27 cellular contexts compared by ENCODE assay signal in the genomic region with DNA sequence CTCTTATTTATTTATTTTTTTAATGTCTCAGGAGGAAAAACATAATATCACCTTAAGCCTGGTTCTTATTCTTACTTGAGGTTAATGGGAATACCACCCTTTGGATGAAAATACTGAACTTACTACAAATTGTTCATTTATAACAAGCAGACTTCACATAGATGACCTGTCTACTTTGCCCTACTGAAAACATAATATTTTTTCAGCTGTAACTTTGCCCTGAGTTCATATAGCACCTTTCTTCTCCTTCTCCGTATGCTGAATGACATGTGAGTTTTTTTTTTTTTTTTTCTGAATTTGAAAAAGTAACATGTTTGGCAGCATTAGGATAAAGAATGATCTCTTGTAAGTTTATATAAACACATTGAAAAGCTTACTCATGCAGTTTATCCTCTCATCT.
"Had no signal": no experiment of that assay in that cellular context is flagged by ENCODE, and none has a peak within 500 bp of the region (broad histone marks: within the 10 kb centered on the region; RNA-seq: fewer than 3 reads in every experiment).

No MANE protein-coding gene starts in this region.

- H3K4me3 Mint-ChIP-seq: activated B cell treated with CpG ODN at 0.5 μM for 24 hours; activated CD8-positive, alpha-beta T cell treated with anti-CD3 and anti-CD28 coated beads for 36 hours; activated naive CD4-positive, alpha-beta T cell treated with anti-CD3 and anti-CD28 coated beads, Interleukin-2, amount 50 U/mL, for 24 hours; activated naive CD8-positive, alpha-beta T cell treated with anti-CD3 and anti-CD28 coated beads, Interleukin-2, amount 50 U/mL, for 24 hours; activated T-cell treated with anti-CD3 and anti-CD28 coated beads, Interleukin-2, amount 50 U/mL, for 4 hours; dendritic cell treated with granulocyte-macrophage colony-stimulating factor and Interleukin-4, amounts not matched to agents 40 ng/mL and 50 ng/mL, for 4 days; nephron; stimulated activated effector memory CD8-positive, alpha-beta T cell treated with anti-CD3 and anti-CD28 coated beads, Interleukin-12 subunit alpha, Interleukin-12 subunit beta, amount 100 ng/mL, for 72 hours; stimulated activated naive CD8-positive, alpha-beta T cell treated with anti-CD3 and anti-CD28 coated beads, Interleukin-15, Interleukin-2, amounts not matched to agents 100 ng/mL and 50 ng/mL, for 24 hours; T-helper 2 cell treated with Interferon-gamma antibody and Interleukin-4, amounts not matched to agents 5 μg/mL and 100 μg/mL, for 36 hours had no signal

- H3K9me3 Mint-ChIP-seq: activated B cell treated with CpG ODN at 0.5 μM for 24 hours; activated CD8-positive, alpha-beta T cell treated with anti-CD3 and anti-CD28 coated beads for 36 hours; activated naive CD4-positive, alpha-beta T cell treated with anti-CD3 and anti-CD28 coated beads, Interleukin-2, amount 50 U/mL, for 24 hours; activated T-cell treated with anti-CD3 and anti-CD28 coated beads, Interleukin-2, amount 50 U/mL, for 4 hours; activated T-helper 2 cell treated with anti-CD3 and anti-CD28 coated beads, Interferon-gamma antibody, Interleukin-2, Interleukin-4, amounts not matched to agents 10 μg/mL and 5 μg/mL and 100 μg/mL, durations not matched to agents 14 hours and 24 hours and 36 hours; dendritic cell treated with granulocyte-macrophage colony-stimulating factor and Interleukin-4, amounts not matched to agents 40 ng/mL and 50 ng/mL, for 4 days; nephron; stimulated activated effector memory CD8-positive, alpha-beta T cell treated with anti-CD3 and anti-CD28 coated beads, Interleukin-12 subunit alpha, Interleukin-12 subunit beta, amount 100 ng/mL, for 72 hours; stimulated activated naive CD8-positive, alpha-beta T cell treated with anti-CD3 and anti-CD28 coated beads, Interleukin-15, Interleukin-2, amounts not matched to agents 100 ng/mL and 50 ng/mL, for 24 hours; T-helper 2 cell treated with Interferon-gamma antibody and Interleukin-4, amounts not matched to agents 5 μg/mL and 100 μg/mL, for 36 hours had no signal

- H3K4me1 ChIP-seq: left lung, prostate gland, upper lobe of right lung had no signal

- ATAC-seq: activated CD8-positive, alpha-beta T cell treated with anti-CD3 and anti-CD28 coated beads for 36 hours; activated naive CD8-positive, alpha-beta T cell treated with anti-CD3 and anti-CD28 coated beads, Interleukin-2, amount 50 U/mL, for 24 hours; activated T-cell treated with anti-CD3 and anti-CD28 coated beads, Interleukin-2, amount 50 U/mL, for 4 hours; left lung; sciatic nerve; stimulated activated effector memory CD8-positive, alpha-beta T cell treated with anti-CD3 and anti-CD28 coated beads, Interleukin-12 subunit alpha, Interleukin-12 subunit beta, amount 100 ng/mL, for 72 hours; upper lobe of right lung had no signal

- H3K36me3 ChIP-seq: brain microvascular endothelial cell, left lung, ovary, prostate gland, upper lobe of right lung had no signal

- H3K27ac Mint-ChIP-seq: activated B cell treated with CpG ODN at 0.5 μM for 24 hours; activated CD8-positive, alpha-beta T cell treated with anti-CD3 and anti-CD28 coated beads for 36 hours; activated naive CD4-positive, alpha-beta T cell treated with anti-CD3 and anti-CD28 coated beads, Interleukin-2, amount 50 U/mL, for 24 hours; activated naive CD8-positive, alpha-beta T cell treated with anti-CD3 and anti-CD28 coated beads, Interleukin-2, amount 50 U/mL, for 24 hours; activated T-helper 2 cell treated with anti-CD3 and anti-CD28 coated beads, Interferon-gamma antibody, Interleukin-2, Interleukin-4, amounts not matched to agents 10 μg/mL and 5 μg/mL and 100 μg/mL, durations not matched to agents 14 hours and 24 hours and 36 hours; dendritic cell treated with granulocyte-macrophage colony-stimulating factor and Interleukin-4, amounts not matched to agents 40 ng/mL and 50 ng/mL, for 4 days; stimulated activated effector memory CD8-positive, alpha-beta T cell treated with anti-CD3 and anti-CD28 coated beads, Interleukin-12 subunit alpha, Interleukin-12 subunit beta, amount 100 ng/mL, for 72 hours; stimulated activated naive CD8-positive, alpha-beta T cell treated with anti-CD3 and anti-CD28 coated beads, Interleukin-15, Interleukin-2, amounts not matched to agents 100 ng/mL and 50 ng/mL, for 24 hours; T-helper 2 cell treated with Interferon-gamma antibody and Interleukin-4, amounts not matched to agents 5 μg/mL and 100 μg/mL, for 36 hours had no signal

- H3K27me3 Mint-ChIP-seq: activated B cell treated with CpG ODN at 0.5 μM for 24 hours; activated CD8-positive, alpha-beta T cell treated with anti-CD3 and anti-CD28 coated beads for 36 hours; activated naive CD4-positive, alpha-beta T cell treated with anti-CD3 and anti-CD28 coated beads, Interleukin-2, amount 50 U/mL, for 24 hours; activated naive CD8-positive, alpha-beta T cell treated with anti-CD3 and anti-CD28 coated beads, Interleukin-2, amount 50 U/mL, for 24 hours; dendritic cell treated with granulocyte-macrophage colony-stimulating factor and Interleukin-4, amounts not matched to agents 40 ng/mL and 50 ng/mL, for 4 days; stimulated activated naive CD8-positive, alpha-beta T cell treated with anti-CD3 and anti-CD28 coated beads, Interleukin-15, Interleukin-2, amounts not matched to agents 100 ng/mL and 50 ng/mL, for 24 hours had no signal

- H3K27ac ChIP-seq: brain microvascular endothelial cell, epithelial cell of prostate, left lung, ovary, prostate gland, skin epidermis, upper lobe of right lung had no signal

- H3K4me3 ChIP-seq: left lung, ovary, prostate gland, skin epidermis, upper lobe of right lung had no signal

- DNase-seq: activated B cell treated with CpG ODN at 0.5 μM for 24 hours; activated CD4-positive, alpha-beta T cell treated with anti-CD3 and anti-CD28 coated beads, Interleukin-2, amount 50 U/mL, for 1 hour; activated CD8-positive, alpha-beta T cell treated with anti-CD3 and anti-CD28 coated beads for 36 hours; activated naive CD8-positive, alpha-beta T cell treated with anti-CD3 and anti-CD28 coated beads, Interleukin-2, amount 50 U/mL, for 24 hours; activated T-cell treated with anti-CD3 and anti-CD28 coated beads, Interleukin-2, amount 50 U/mL, for 4 hours; brain microvascular endothelial cell; caudate nucleus; effector CD4-positive, alpha-beta T cell; head of caudate nucleus; kidney glomerular epithelial cell; left lung; ovary; retina; stimulated activated CD4-positive, alpha-beta T cell treated with anti-CD3 and anti-CD28 coated beads, Interleukin-4, amount 100 ng/mL, for 24 hours; T-helper 1 cell; upper lobe of right lung had no signal

- H3K9me3 ChIP-seq: left lung, ovary, prostate gland, upper lobe of right lung had no signal

- H3K27me3 ChIP-seq: brain microvascular endothelial cell, left lung, ovary, upper lobe of right lung had no signal

- H3K4me1 Mint-ChIP-seq: activated B cell treated with CpG ODN at 0.5 μM for 24 hours; activated naive CD4-positive, alpha-beta T cell treated with anti-CD3 and anti-CD28 coated beads, Interleukin-2, amount 50 U/mL, for 24 hours; activated naive CD8-positive, alpha-beta T cell treated with anti-CD3 and anti-CD28 coated beads, Interleukin-2, amount 50 U/mL, for 24 hours had no signal
